3 cellular contexts compared by ENCODE assay signal in genomic region chr9:93963969-93964368, GRCh38.
TF ChIP-seq lines count a peak whose summit lies in the region.

No MANE protein-coding gene starts in this region.

TF ChIP-seq in HEK293, 187 proteins besides CTCF, POLR2A, EP300 and RAD21:
- TF ChIP-seq ZNF692 (tag by site-specific recombination; IDR thresholded peaks at IDR 0.05) (no peak), GLIS1 (tag by site-specific recombination; IDR thresholded peaks at IDR 0.05) (peak; percentile 43), ZSCAN4 (tag by site-specific recombination; IDR thresholded peaks at IDR 0.05) (no peak), ZIC2 (tag by site-specific recombination; IDR thresholded peaks at IDR 0.05) (peak; percentile 99), EGR2 (tag by site-specific recombination; IDR thresholded peaks at IDR 0.05; ENCODE audit: low read depth) (peak; percentile 69), ZFHX2 (tag by site-specific recombination; conservative IDR thresholded peaks at IDR 0.05) (peak; percentile 85)

TF ChIP-seq in H1, 55 proteins besides CTCF, POLR2A, EP300 and RAD21:
- 0 out of 2 replicates have a peak, but pooled peaks have one; percentile 9 for TF ChIP-seq CREB1 (IDR thresholded peaks at IDR 0.05)
- TF ChIP-seq ATF3 (IDR thresholded peaks at IDR 0.05; ENCODE audit: insufficient read depth, low read depth, low read length) = no peak
TF ChIP-seq in H1: peak in this region for 1.

TF ChIP-seq in SK-N-SH, 30 proteins besides CTCF, POLR2A, EP300 and RAD21:
- TF ChIP-seq GABPA (IDR thresholded peaks at IDR 0.05; ENCODE audit: low read depth) (no peak), CHD2 (IDR thresholded peaks at IDR 0.05; ENCODE audit: low read length, partially characterized antibody) (no peak), FOSL2 (IDR thresholded peaks at IDR 0.05; ENCODE audit: borderline replicate concordance, low read depth) (no peak), TCF12 (IDR thresholded peaks at IDR 0.05) (no peak), GATA2 (CRISPR knock-in tag; IDR thresholded peaks at IDR 0.05) (no peak), YY1 (IDR thresholded peaks at IDR 0.05; ENCODE audit: low read depth) (no peak), ZBTB33 (IDR thresholded peaks at IDR 0.05; ENCODE audit: borderline replicate concordance, low read depth) (no peak), RXRA (IDR thresholded peaks at IDR 0.05; ENCODE audit: borderline replicate concordance, low read depth) (no peak), PBX3 (IDR thresholded peaks at IDR 0.05) (no peak), EZH2phosphoT487 (IDR thresholded peaks at IDR 0.05; ENCODE audit: borderline replicate concordance, low read depth) (no peak), MEF2A (IDR thresholded peaks at IDR 0.05; ENCODE audit: borderline replicate concordance, low read depth) (no peak), MXI1 (IDR thresholded peaks at IDR 0.05; ENCODE audit: low read depth, low read length) (no peak)
TF ChIP-seq in SK-N-SH: peak in this region for 0.
